1 cellular context compared by ENCODE assay signal in genomic region chr2:68901199-68901515, GRCh38.
TF ChIP-seq lines count a peak whose summit lies in the region.

No MANE protein-coding gene starts in this region.

TF ChIP-seq in endothelial cell of umbilical vein, 7 proteins besides CTCF, POLR2A, EP300 and RAD21 (continued from another document):
- TF ChIP-seq FOS (IDR thresholded peaks at IDR 0.05; ENCODE audit: borderline replicate concordance, insufficient read depth, low read length) (no peak), JUN (IDR thresholded peaks at IDR 0.05; ENCODE audit: borderline replicate concordance, insufficient read depth, insufficient read length, low read depth) (no peak)
